Comparison of ENCODE assay signal across 16 cellular contexts in genomic region chr12:116802018-116802417, GRCh38.
DNase-seq lines count a peak whose midpoint lies in the region; ATAC-seq and TF ChIP-seq lines count a peak whose summit lies in the region.
"Had no signal": no experiment of that assay in that cellular context is flagged by ENCODE, and none has a peak within 500 bp of the region (broad histone marks: within the 10 kb centered on the region; RNA-seq: fewer than 3 reads in every experiment).

No MANE protein-coding gene starts in this region.

- H4K20me1 ChIP-seq in BLaER1 (no peaks in the 10 kb centered on the region), SU-DHL-6 (ENCODE audit: low read depth, low read length) (no peaks in the 10 kb centered on the region), smooth muscle cell (ENCODE audit: low read depth) (no peaks in the 10 kb centered on the region)

- H3F3A ChIP-seq in SU-DHL-6 (ENCODE audit: insufficient read depth) (peaks cover 62% of the 10 kb centered on the region), smooth muscle cell (ENCODE audit: low read depth) (no peaks in the 10 kb centered on the region)

- WGBS in smooth muscle cell (ENCODE audit: low lambda C conversion rate), result 99% methylated on average over 3 of the region's 3 CpGs

- ATAC-seq in stimulated activated memory B cell treated with anti-CD40 and anti-IgM and Interleukin-4, amounts not matched to agents 10 μg/mL and 1 μg/mL and 100 μg/mL, for 72 hours, result no peak
- ATAC-seq in HG02885 (IDR thresholded peaks at IDR 0.05; ENCODE audit: poor library complexity, unreplicated experiment), result no peak
- ATAC-seq: GM12878, HCT116, HepG2 had no signal

- peaks cover 6% of the 10 kb centered on the region for H3K36me3 Mint-ChIP-seq in IgD-negative memory B cell
- peaks cover 27% of the 10 kb centered on the region for H3K36me3 Mint-ChIP-seq in stimulated activated memory B cell treated with anti-CD40 and anti-IgM and Interleukin-4, amounts not matched to agents 10 μg/mL and 1 μg/mL and 100 μg/mL, for 72 hours

- H3K4me1 ChIP-seq in BLaER1, result peaks cover 66% of the 10 kb centered on the region
- H3K4me1 ChIP-seq in smooth muscle cell (ENCODE audit: low read depth), result no peaks in the 10 kb centered on the region
- H3K4me1 ChIP-seq: BE2C, Caco-2 had no signal

- peaks cover 21 to 41% (median 36%) of the 10 kb centered on the region in 3 donors for H3K4me1 Mint-ChIP-seq in IgD-negative memory B cell
- peaks cover 34% of the 10 kb centered on the region for H3K4me1 Mint-ChIP-seq in stimulated activated memory B cell treated with anti-CD40 and anti-IgM and Interleukin-4, amounts not matched to agents 10 μg/mL and 1 μg/mL and 100 μg/mL, for 72 hours
- H3K4me1 Mint-ChIP-seq: CD8-positive, alpha-beta memory T cell had no signal

- H2AFZ ChIP-seq in SU-DHL-6 (ENCODE audit: low read depth, low read length, severe bottlenecking) (no peak overlapping the region), smooth muscle cell (ENCODE audit: low read depth) (no peak overlapping the region)
- H2AFZ ChIP-seq: GM23248 had no signal

- no peaks in the 10 kb centered on the region for H3K79me2 ChIP-seq in SU-DHL-6 (ENCODE audit: insufficient read depth, low read length)
- H3K79me2 ChIP-seq in smooth muscle cell (ENCODE audit: low read depth), result no peaks in the 10 kb centered on the region

- no peak overlapping the region for H3K4me3 ChIP-seq in BLaER1
- no peak overlapping the region for H3K4me3 ChIP-seq in SU-DHL-6 (ENCODE audit: insufficient read depth, low read length, poor library complexity, severe bottlenecking)
- H3K4me3 ChIP-seq in smooth muscle cell, result no peak overlapping the region
- H3K4me3 ChIP-seq: GM12878, GM23248 had no signal

- H3K27me3 ChIP-seq in BLaER1, result no peaks in the 10 kb centered on the region
- no peaks in the 10 kb centered on the region for H3K27me3 ChIP-seq in SU-DHL-6 (ENCODE audit: low read length)
- no peaks in the 10 kb centered on the region for H3K27me3 ChIP-seq in smooth muscle cell (ENCODE audit: low read depth)
- H3K27me3 ChIP-seq: BE2C had no signal

- peak overlapping the region in 1 of 4 donors; percentile 58 for H3K4me3 Mint-ChIP-seq in IgD-negative memory B cell
- H3K4me3 Mint-ChIP-seq in stimulated activated memory B cell treated with anti-CD40 and anti-IgM and Interleukin-4, amounts not matched to agents 10 μg/mL and 1 μg/mL and 100 μg/mL, for 72 hours, result no peak overlapping the region
- H3K4me3 Mint-ChIP-seq: CD8-positive, alpha-beta memory T cell had no signal

- peaks cover 32% of the 10 kb centered on the region for H3K9me3 ChIP-seq in BLaER1
- H3K9me3 ChIP-seq in SU-DHL-6 (ENCODE audit: insufficient read depth, low read length), result no peaks in the 10 kb centered on the region
- H3K9me3 ChIP-seq in smooth muscle cell (replicated peaks; ENCODE audit: low read depth), result no peaks in the 10 kb centered on the region
- H3K9me3 ChIP-seq: BE2C, Caco-2 had no signal

- H3K27ac Mint-ChIP-seq in IgD-negative memory B cell, result peak overlapping the region; percentile 82 to 97 (median 93)
- peak overlapping the region; percentile 57 for H3K27ac Mint-ChIP-seq in stimulated activated memory B cell treated with anti-CD40 and anti-IgM and Interleukin-4, amounts not matched to agents 10 μg/mL and 1 μg/mL and 100 μg/mL, for 72 hours
- H3K27ac Mint-ChIP-seq: CD8-positive, alpha-beta memory T cell had no signal

- H3K9me3 Mint-ChIP-seq in IgD-negative memory B cell, result peaks cover 0 to 9% (median 3%) of the 10 kb centered on the region in 3 donors
- H3K9me3 Mint-ChIP-seq in stimulated activated memory B cell treated with anti-CD40 and anti-IgM and Interleukin-4, amounts not matched to agents 10 μg/mL and 1 μg/mL and 100 μg/mL, for 72 hours, result peaks cover 9% of the 10 kb centered on the region

- H3K4me2 ChIP-seq in BLaER1 (peak overlapping the region; percentile 75), SU-DHL-6 (ENCODE audit: low read depth, low read length, poor library complexity, severe bottlenecking) (peak overlapping the region; percentile 26), smooth muscle cell (no peak overlapping the region)

- H3K36me3 ChIP-seq in BLaER1 (peaks cover 26% of the 10 kb centered on the region), SU-DHL-6 (ENCODE audit: low read length) (no peaks in the 10 kb centered on the region), smooth muscle cell (ENCODE audit: low read depth) (no peaks in the 10 kb centered on the region)
- H3K36me3 ChIP-seq: BE2C had no signal

- H3K9me2 ChIP-seq in SU-DHL-6 (replicated peaks; ENCODE audit: insufficient read depth, low read length), result no peaks in the 10 kb centered on the region

- no peak for TF ChIP-seq CTCF in SU-DHL-6 (IDR thresholded peaks at IDR 0.05; ENCODE audit: insufficient read depth, low read length, poor library complexity, severe bottlenecking)
- TF ChIP-seq CTCF in smooth muscle cell (IDR thresholded peaks at IDR 0.05; ENCODE audit: borderline replicate concordance, insufficient read depth, poor library complexity, severe bottlenecking), result no peak

- peak overlapping the region; percentile 95 for H3K27ac ChIP-seq in BLaER1
- H3K27ac ChIP-seq in SU-DHL-6 (ENCODE audit: low read depth, low read length), result peak overlapping the region; percentile 95
- H3K27ac ChIP-seq in smooth muscle cell (ENCODE audit: low read depth), result no peak overlapping the region
- H3K27ac ChIP-seq: GM23248 had no signal

- DNase-seq in AML-193 (lab: John Stamatoyannopoulos, UW) (no peak), smooth muscle cell (lab: John Stamatoyannopoulos, UW; ENCODE audit: unreplicated experiment) (no peak)
- DNase-seq: 8988T; BE2C; Caco-2; CD8-positive, alpha-beta memory T cell; DMS53; GM23248 had no signal

- no peaks in the 10 kb centered on the region for H3K27me3 Mint-ChIP-seq in IgD-negative memory B cell
- no peaks in the 10 kb centered on the region for H3K27me3 Mint-ChIP-seq in stimulated activated memory B cell treated with anti-CD40 and anti-IgM and Interleukin-4, amounts not matched to agents 10 μg/mL and 1 μg/mL and 100 μg/mL, for 72 hours

- H3K9ac ChIP-seq in BLaER1 (peak overlapping the region; percentile 68; the same call in 1 of the 2 replicates), SU-DHL-6 (ENCODE audit: low read length) (peak overlapping the region; percentile 8; the same call in 1 of the 2 replicates), smooth muscle cell (ENCODE audit: low read depth) (no peak overlapping the region)
- H3K9ac ChIP-seq: GM23248 had no signal
